Comparison of ENCODE assay signal across 9 cellular contexts in genomic region chr15:89361451-89362202, GRCh38. TPM values are rescaled to one million over a fixed set of nuclear protein-coding genes. Genes with fewer than 3 reads are reported as not detected.
A peak's percentile ranks its signal among the peaks of the same experiment; 100 is the strongest.
DNase-seq lines count a peak whose midpoint lies in the region; ATAC-seq, FAIRE-seq and TF ChIP-seq lines count a peak whose summit lies in the region.
"Had no signal": no experiment of that assay in that cellular context is flagged by ENCODE, and none has a peak within 500 bp of the region (broad histone marks: within the 10 kb centered on the region; RNA-seq: fewer than 3 reads in every experiment).

No MANE protein-coding gene starts in this region.

- TF ChIP-seq CTCF in dorsolateral prefrontal cortex (IDR thresholded peaks at IDR 0.05 in 54 of 56, conservative IDR thresholded peaks at IDR 0.05 in 2 of 56; ENCODE audit: low read depth in 1 of 56, partially characterized antibody in 56 of 56), result peak in 9 of 56 donors; percentile 4 to 37 (median 13)

- ATAC-seq in naive thymus-derived CD4-positive, alpha-beta T cell, result peak; percentile 39
- no peak for ATAC-seq in GM19328 (IDR thresholded peaks at IDR 0.05; ENCODE audit: unreplicated experiment)
- ATAC-seq in HG02678 (IDR thresholded peaks at IDR 0.05; ENCODE audit: unreplicated experiment), result no peak

- TF ChIP-seq POLR2A in GM12891 (IDR thresholded peaks at IDR 0.05; ENCODE audit: low read depth, low read length), result no peak

- H3K4me1 ChIP-seq in naive thymus-derived CD4-positive, alpha-beta T cell (ENCODE audit: control insufficient read depth in 2 of 2, insufficient read depth in 2 of 2, low read length in 2 of 2), result peaks cover 4 to 10% of the 10 kb centered on the region in 2 donors

- no peaks in the 10 kb centered on the region for H3K36me3 ChIP-seq in naive thymus-derived CD4-positive, alpha-beta T cell (ENCODE audit: control insufficient read depth in 2 of 3, insufficient read depth in 3 of 3, low read length in 3 of 3)
- H3K36me3 ChIP-seq: Peyer's patch had no signal

- peak overlapping the region in 57 of 59 donors; percentile 3 to 94 (median 82) for H3K27ac ChIP-seq in dorsolateral prefrontal cortex
- no peak overlapping the region for H3K27ac ChIP-seq in naive thymus-derived CD4-positive, alpha-beta T cell (ENCODE audit: low read depth, low read length)
- peak overlapping the region; percentile 32 for H3K27ac ChIP-seq in substantia nigra (ENCODE audit: low read depth, low read length, poor library complexity, severe bottlenecking)
- H3K27ac ChIP-seq: Peyer's patch had no signal

- H3K9me3 ChIP-seq in naive thymus-derived CD4-positive, alpha-beta T cell (ENCODE audit: control insufficient read depth in 2 of 3, low read length in 3 of 3), result no peaks in the 10 kb centered on the region
- H3K9me3 ChIP-seq: Peyer's patch had no signal

- H3K27me3 ChIP-seq in dorsolateral prefrontal cortex, result peaks cover 0 to 67% (median 12%) of the 10 kb centered on the region in 45 donors
- H3K27me3 ChIP-seq in naive thymus-derived CD4-positive, alpha-beta T cell (ENCODE audit: control insufficient read depth in 2 of 2, insufficient read depth in 2 of 2, low read length in 2 of 2), result peaks cover 5 to 35% of the 10 kb centered on the region in 2 donors

- POLR2A ChIA-PET in naive thymus-derived CD4-positive, alpha-beta T cell (lab: Charles Lee), result no interaction called here

- no peak for FAIRE-seq in GM12891 (lab: Jason Lieb, UNC)

- H3K4me1 Mint-ChIP-seq in naive thymus-derived CD4-positive, alpha-beta T cell, result peaks cover 4 to 28% (median 20%) of the 10 kb centered on the region in 7 donors

- peaks cover 0 to 5% (median 0%) of the 10 kb centered on the region in 11 donors for H3K9me3 Mint-ChIP-seq in naive thymus-derived CD4-positive, alpha-beta T cell

- H3K4me3 ChIP-seq in dorsolateral prefrontal cortex, result peak overlapping the region; percentile 24 to 78 (median 66)
- H3K4me3 ChIP-seq in naive thymus-derived CD4-positive, alpha-beta T cell (ENCODE audit: low read length), result no peak overlapping the region

- DNase-seq in GM12891 (ENCODE audit: insufficient read length, low spot score), result peak; percentile 77
- DNase-seq in NCI-H226, result peak; percentile 80
- peak; percentile 66 to 75 for DNase-seq in activated CD4-positive, alpha-beta T cell treated with anti-CD3 and anti-CD28 coated beads, Interleukin-2, amount 50 U/mL, for 48 hours
- DNase-seq in dorsolateral prefrontal cortex, result peak in 9 of 10 donors; percentile 44 to 79 (median 59)
- DNase-seq in naive thymus-derived CD4-positive, alpha-beta T cell, result peak; percentile 23 to 68 (median 49)
- DNase-seq in substantia nigra (lab: John Stamatoyannopoulos, UW), result peak in 42 of 49 donors; percentile 10 to 81 (median 61)

- intact Hi-C loops in dorsolateral prefrontal cortex (cut with DNase I), result loop anchor here in 1 of 2 donors (5.0 kb wide), 1 partner anchor 36 kb away; no protein-coding TSS in a partner anchor
- intact Hi-C loops in naive thymus-derived CD4-positive, alpha-beta T cell (cut with micrococcal nuclease), result loop anchor here in 1 of 2 donors (2.0 kb wide), 1 partner anchor 57 kb away; no protein-coding TSS in a partner anchor

- CTCF ChIA-PET in naive thymus-derived CD4-positive, alpha-beta T cell (lab: Charles Lee), result interaction anchor here (0.6 kb wide), 2 partner anchors 25 to 67 kb away, joined by 3 to 5 read pairs; no protein-coding TSS in a partner anchor

- H3K27me3 Mint-ChIP-seq in naive thymus-derived CD4-positive, alpha-beta T cell, result peaks cover 67 to 88% (median 76%) of the 10 kb centered on the region in 5 donors

- peak overlapping the region in 1 of 9 donors; percentile 3 for H3K27ac Mint-ChIP-seq in naive thymus-derived CD4-positive, alpha-beta T cell

- H3K36me3 Mint-ChIP-seq in naive thymus-derived CD4-positive, alpha-beta T cell, result peaks cover 0 to 6% (median 0%) of the 10 kb centered on the region in 5 donors

- peak overlapping the region in 9 of 10 donors; percentile 23 to 66 (median 36) for H3K4me3 Mint-ChIP-seq in naive thymus-derived CD4-positive, alpha-beta T cell

TF ChIP-seq in GM12891, 5 proteins besides CTCF, POLR2A, EP300 and RAD21:
- TF ChIP-seq TAF1 (IDR thresholded peaks at IDR 0.05; ENCODE audit: low read depth, low read length), result no peak

RNA-seq across cellular contexts. Expression of gene POLG, which starts 27.0 kb away (rescaled TPM):
- polyA plus RNA-seq in GM12891 (2012; ENCODE audit: low read depth, missing spikeins), result 35.2 TPM
- total RNA-seq in dorsolateral prefrontal cortex, result 10 to 100 TPM; 42.1 to 75.8 (median 58.1) TPM
- 100 to 1,000 TPM; 121 to 136 (median 129) TPM for total RNA-seq in naive thymus-derived CD4-positive, alpha-beta T cell
- 10 to 100 TPM; 24.0 to 61.3 TPM for polyA plus RNA-seq in naive thymus-derived CD4-positive, alpha-beta T cell
